In the genomic region with DNA sequence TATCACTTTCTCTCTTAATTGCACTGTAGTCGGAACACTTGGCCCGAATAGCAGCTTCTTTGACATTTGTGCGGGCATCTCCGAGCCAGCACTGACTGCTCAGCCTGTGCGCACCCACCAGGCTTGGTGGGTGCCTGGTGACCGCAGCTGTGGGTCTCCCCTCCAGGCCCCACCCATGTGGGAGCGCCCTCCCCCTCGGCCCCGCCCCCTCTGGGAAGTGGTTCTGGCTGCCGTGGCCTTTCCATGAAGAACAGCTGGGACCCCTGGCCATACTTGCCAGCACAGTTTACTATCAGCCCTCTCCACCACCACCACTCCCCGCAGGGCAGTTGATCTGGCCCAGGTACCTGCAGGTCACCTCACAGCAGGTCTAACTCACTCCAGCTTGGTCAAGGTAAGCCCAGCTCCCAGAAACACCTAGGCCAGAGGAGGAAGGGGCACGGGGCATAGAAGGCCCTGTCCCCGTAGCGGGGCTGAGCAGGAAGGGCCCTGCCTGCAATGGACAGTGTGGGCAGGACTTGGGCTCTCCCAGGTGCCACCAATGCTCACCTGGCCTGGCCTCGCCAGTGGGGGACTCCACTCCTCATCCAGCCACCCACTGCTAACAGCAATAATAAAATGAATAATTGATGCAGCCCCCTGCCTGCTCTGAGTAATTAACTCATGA, we compare ENCODE assay signal across 1 cellular context.
TF ChIP-seq lines count a peak whose summit lies in the region.

No MANE protein-coding gene starts in this region.

TF ChIP-seq in neural cell, 6 proteins besides CTCF, POLR2A, EP300 and RAD21:
- TF ChIP-seq, protein P1, sequence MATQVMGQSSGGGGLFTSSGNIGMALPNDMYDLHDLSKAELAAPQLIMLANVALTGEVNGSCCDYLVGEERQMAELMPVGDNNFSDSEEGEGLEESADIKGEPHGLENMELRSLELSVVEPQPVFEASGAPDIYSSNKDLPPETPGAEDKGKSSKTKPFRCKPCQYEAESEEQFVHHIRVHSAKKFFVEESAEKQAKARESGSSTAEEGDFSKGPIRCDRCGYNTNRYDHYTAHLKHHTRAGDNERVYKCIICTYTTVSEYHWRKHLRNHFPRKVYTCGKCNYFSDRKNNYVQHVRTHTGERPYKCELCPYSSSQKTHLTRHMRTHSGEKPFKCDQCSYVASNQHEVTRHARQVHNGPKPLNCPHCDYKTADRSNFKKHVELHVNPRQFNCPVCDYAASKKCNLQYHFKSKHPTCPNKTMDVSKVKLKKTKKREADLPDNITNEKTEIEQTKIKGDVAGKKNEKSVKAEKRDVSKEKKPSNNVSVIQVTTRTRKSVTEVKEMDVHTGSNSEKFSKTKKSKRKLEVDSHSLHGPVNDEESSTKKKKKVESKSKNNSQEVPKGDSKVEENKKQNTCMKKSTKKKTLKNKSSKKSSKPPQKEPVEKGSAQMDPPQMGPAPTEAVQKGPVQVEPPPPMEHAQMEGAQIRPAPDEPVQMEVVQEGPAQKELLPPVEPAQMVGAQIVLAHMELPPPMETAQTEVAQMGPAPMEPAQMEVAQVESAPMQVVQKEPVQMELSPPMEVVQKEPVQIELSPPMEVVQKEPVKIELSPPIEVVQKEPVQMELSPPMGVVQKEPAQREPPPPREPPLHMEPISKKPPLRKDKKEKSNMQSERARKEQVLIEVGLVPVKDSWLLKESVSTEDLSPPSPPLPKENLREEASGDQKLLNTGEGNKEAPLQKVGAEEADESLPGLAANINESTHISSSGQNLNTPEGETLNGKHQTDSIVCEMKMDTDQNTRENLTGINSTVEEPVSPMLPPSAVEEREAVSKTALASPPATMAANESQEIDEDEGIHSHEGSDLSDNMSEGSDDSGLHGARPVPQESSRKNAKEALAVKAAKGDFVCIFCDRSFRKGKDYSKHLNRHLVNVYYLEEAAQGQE (IDR thresholded peaks at IDR 0.05; ENCODE audit: borderline replicate concordance) = no peak
